Comparison of ENCODE assay signal across 29 cellular contexts in genomic region chr10:98427011-98427515, GRCh38.
"Had no signal": no experiment of that assay in that cellular context is flagged by ENCODE, and none has a peak within 500 bp of the region (broad histone marks: within the 10 kb centered on the region; RNA-seq: fewer than 3 reads in every experiment).

No MANE protein-coding gene starts in this region.

- H3K4me1 Mint-ChIP-seq: activated CD4-positive, alpha-beta T cell treated with anti-CD3 and anti-CD28 coated beads, Interleukin-2, amount 10 ng/mL, durations not matched to agents 7 days and 5 days; immature natural killer cell; natural killer cell; neural progenitor cell; T-helper 17 cell had no signal

- H3K27me3 Mint-ChIP-seq: activated CD4-positive, alpha-beta T cell treated with anti-CD3 and anti-CD28 coated beads, Interleukin-2, amount 10 ng/mL, durations not matched to agents 7 days and 5 days; activated T-cell treated with anti-CD3 and anti-CD28 coated beads, Interleukin-2, amount 50 U/mL, for 24 hours; progenitor cell of endocrine pancreas; T-helper 17 cell had no signal

- ATAC-seq: activated CD8-positive, alpha-beta T cell treated with anti-CD3 and anti-CD28 coated beads, Interleukin-2, amount 10 ng/mL, durations not matched to agents 7 days and 5 days; foreskin keratinocyte; heart left ventricle; lower lobe of right lung; natural killer cell; T-helper 17 cell had no signal

- H2AFZ ChIP-seq: neural progenitor cell had no signal

- H3K9me3 Mint-ChIP-seq: activated T-cell treated with anti-CD3 and anti-CD28 coated beads, Interleukin-2, amount 50 U/mL, for 24 hours; natural killer cell had no signal

- H3K9me3 ChIP-seq: esophagus muscularis mucosa, lower lobe of right lung, testis had no signal

- H3K27ac Mint-ChIP-seq: activated CD4-positive, alpha-beta T cell treated with anti-CD3 and anti-CD28 coated beads, Interleukin-2, amount 10 ng/mL, durations not matched to agents 7 days and 5 days; activated CD8-positive, alpha-beta T cell treated with anti-CD3 and anti-CD28 coated beads, Interleukin-2, amount 10 ng/mL, durations not matched to agents 7 days and 5 days; neural progenitor cell; progenitor cell of endocrine pancreas; T-helper 17 cell had no signal

- H3K36me3 ChIP-seq: WERI-Rb-1 had no signal

- H3K9ac ChIP-seq: neural progenitor cell had no signal

- H3K4me3 Mint-ChIP-seq: activated CD4-positive, alpha-beta T cell treated with anti-CD3 and anti-CD28 coated beads, Interleukin-2, amount 10 ng/mL, durations not matched to agents 7 days and 5 days; activated CD8-positive, alpha-beta T cell treated with anti-CD3 and anti-CD28 coated beads, Interleukin-2, amount 10 ng/mL, durations not matched to agents 7 days and 5 days; activated T-cell treated with anti-CD3 and anti-CD28 coated beads, Interleukin-2, amount 50 U/mL, for 24 hours; immature natural killer cell; natural killer cell; neural progenitor cell; T-helper 17 cell had no signal

- H3K27me3 ChIP-seq: esophagus muscularis mucosa, foreskin keratinocyte, heart left ventricle, neural progenitor cell, testis had no signal

- DNase-seq: activated CD4-positive, alpha-beta T cell treated with anti-CD3 and anti-CD28 coated beads for 1 hour; activated CD4-positive, alpha-beta T cell treated with anti-CD3 and anti-CD28 coated beads, Interleukin-2, amount 10 ng/mL, durations not matched to agents 7 days and 5 days; activated CD8-positive, alpha-beta T cell treated with anti-CD3 and anti-CD28 coated beads, Interleukin-2, amount 10 ng/mL, durations not matched to agents 7 days and 5 days; activated gamma-delta T cell; activated naive CD4-positive, alpha-beta T cell treated with anti-CD3 and anti-CD28 coated beads, Interleukin-2, amount 50 U/mL, for 16 hours; activated T-cell treated with anti-CD3 and anti-CD28 coated beads, Interleukin-2, amount 50 U/mL, for 24 hours; amygdala; caudate nucleus; foreskin keratinocyte; hypothalamus; immature natural killer cell; kidney; lower lobe of right lung; mesenchymal stem cell; natural killer cell; stimulated activated CD4-positive, alpha-beta T cell treated with anti-CD3 and anti-CD28 coated beads, Interleukin-1b, Interleukin-23, amount 100 ng/mL, for 48 hours; stimulated activated CD4-positive, alpha-beta T cell treated with anti-CD3 and anti-CD28 coated beads, Interleukin-4, amount 100 ng/mL, for 4 hours; stimulated activated CD8-positive, alpha-beta memory T cell treated with anti-CD3 and anti-CD28 coated beads, Interleukin-4, amount 100 ng/mL, for 48 hours; stimulated activated naive CD4-positive, alpha-beta T cell; T-helper 17 cell; T1000; testis; trophoblast cell; WERI-Rb-1 had no signal

- H3K4me1 ChIP-seq: foreskin keratinocyte, lower lobe of right lung, neural progenitor cell, testis had no signal

- H3K4me3 ChIP-seq: esophagus muscularis mucosa, heart left ventricle, lower lobe of right lung, neural progenitor cell, smooth muscle cell, testis had no signal

- H3K4me2 ChIP-seq: neural progenitor cell, smooth muscle cell had no signal

- H3K27ac ChIP-seq: esophagus muscularis mucosa, foreskin keratinocyte, heart left ventricle, lower lobe of right lung, neural progenitor cell, testis, WERI-Rb-1 had no signal
